Comparison of ENCODE assay signal across 8 cellular contexts in the genomic region with DNA sequence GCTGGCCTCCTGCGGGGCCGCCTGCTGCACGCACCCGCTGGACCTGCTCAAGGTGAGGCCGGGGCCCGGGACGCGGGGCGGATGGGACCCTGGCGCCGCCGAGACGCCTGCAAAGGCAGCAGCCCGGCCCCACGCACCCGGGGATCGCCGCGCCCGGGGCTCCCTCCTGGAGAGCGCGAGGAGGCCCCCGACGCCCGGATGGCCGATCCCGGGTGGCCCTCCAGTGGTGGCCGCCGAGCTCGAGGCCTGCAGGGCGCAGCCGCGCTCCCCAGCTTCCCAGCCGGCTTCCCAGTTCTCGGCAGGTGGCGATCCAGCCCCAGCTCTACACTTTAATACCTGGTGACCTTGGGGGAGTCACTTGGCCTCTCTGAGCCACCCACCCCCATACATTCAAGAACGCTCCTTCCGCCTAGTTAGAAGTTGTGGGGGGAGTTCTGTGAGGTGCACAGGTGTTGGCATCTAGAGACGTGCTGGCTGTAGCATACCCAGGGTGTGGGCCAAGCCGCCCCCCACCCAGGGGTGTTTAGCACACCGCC. TPM values are rescaled to one million over a fixed set of nuclear protein-coding genes. Genes with fewer than 3 reads are reported as not detected.
DNase-seq lines count a peak whose midpoint lies in the region; ATAC-seq and TF ChIP-seq lines count a peak whose summit lies in the region.

No MANE protein-coding gene starts in this region.

- peaks cover 7 to 23% (median 19%) of the 10 kb centered on the region in 4 donors for H3K4me1 Mint-ChIP-seq in naive thymus-derived CD8-positive, alpha-beta T cell

- peak; percentile 2 for ATAC-seq in HG02571 (IDR thresholded peaks at IDR 0.05; ENCODE audit: unreplicated experiment)
- peak in 1 of 2 donors; percentile 4 for ATAC-seq in naive thymus-derived CD8-positive, alpha-beta T cell

- CTCF ChIA-PET in RWPE1 (lab: Yijun Ruan, JAX), result interaction anchor here (0.7 to 0.9 kb wide), 3 partner anchors 37 to 205 kb away, joined by 3 to 5 read pairs (median 3); no protein-coding TSS in a partner anchor

- no peaks in the 10 kb centered on the region for H3K36me3 Mint-ChIP-seq in naive thymus-derived CD8-positive, alpha-beta T cell

- POLR2A ChIA-PET in RWPE1 (lab: Yijun Ruan, JAX; ENCODE audit: low non-redundant PET), result interaction anchor here (0.8 kb wide), 1 partner anchor 161 kb away, joined by 3 read pairs; the partner anchor contains the start of gene FAAP100
- POLR2A ChIA-PET in naive thymus-derived CD8-positive, alpha-beta T cell (lab: Charles Lee), result interaction anchor here (3.7 to 5.6 kb wide), 2 partner anchors 9 to 29 kb away, joined by 26 to 29 read pairs; partner anchors contain the start of genes ARL16, HGS and MRPL12

- peak; percentile 47 for DNase-seq in activated CD4-positive, alpha-beta T cell treated with anti-CD3 and anti-CD28 coated beads for 48 hours
- DNase-seq in activated CD4-positive, alpha-beta T cell treated with anti-CD3 and anti-CD28 coated beads, Interleukin-2, amount 50 U/mL, for 4 hours, result no peak
- DNase-seq in RWPE1 (ENCODE audit: low spot score), result no peak
- no peak for DNase-seq in epithelial cell of prostate (ENCODE audit: low read depth, low spot score)
- no peak for DNase-seq in naive thymus-derived CD8-positive, alpha-beta T cell
- DNase-seq in CD1c-positive myeloid dendritic cell (ENCODE audit: extremely low spot score), result no peak
- DNase-seq in midbrain (lab: John Stamatoyannopoulos, UW), result no peak

- H3K4me3 Mint-ChIP-seq in naive thymus-derived CD8-positive, alpha-beta T cell, result peak overlapping the region; percentile 73 to 90 (median 86)

- TF ChIP-seq CTCF in RWPE1 (conservative IDR thresholded peaks at IDR 0.05; ENCODE audit: low read depth), result peak; percentile 46

- peak overlapping the region in 5 of 10 donors; percentile 34 to 80 (median 75) for H3K27ac Mint-ChIP-seq in naive thymus-derived CD8-positive, alpha-beta T cell

- peak overlapping the region; percentile 89 for H3K27ac ChIP-seq in RWPE1
- peak overlapping the region; percentile 64 for H3K27ac ChIP-seq in epithelial cell of prostate

- no peaks in the 10 kb centered on the region for H3K27me3 Mint-ChIP-seq in naive thymus-derived CD8-positive, alpha-beta T cell

- no peaks in the 10 kb centered on the region for H3K9me3 Mint-ChIP-seq in naive thymus-derived CD8-positive, alpha-beta T cell

RNA-seq across cellular contexts. Expression of gene SLC25A10, which starts 0.5 kb away (rescaled TPM):
- total RNA-seq in naive thymus-derived CD8-positive, alpha-beta T cell, result 1 to 10 TPM; 6.0 to 6.1 TPM
- polyA plus RNA-seq in naive thymus-derived CD8-positive, alpha-beta T cell, result 1 to 10 TPM; 2.3 to 4.4 (median 2.3) TPM

RNA-seq across cellular contexts. Expression of gene MRPL12, which starts 9.4 kb away (rescaled TPM):
- 10 to 100 TPM; 23.8 to 25.9 TPM for total RNA-seq in naive thymus-derived CD8-positive, alpha-beta T cell
- polyA plus RNA-seq in naive thymus-derived CD8-positive, alpha-beta T cell, result 10 to 100 TPM; 48.0 to 60.2 (median 48.0) TPM

RNA-seq across cellular contexts. Expression of gene HGS, which starts 28.7 kb away (rescaled TPM):
- 100 to 1,000 TPM; 151 to 154 TPM for total RNA-seq in naive thymus-derived CD8-positive, alpha-beta T cell
- 10 to 100 TPM; 15.4 to 31.1 (median 21.7) TPM for polyA plus RNA-seq in naive thymus-derived CD8-positive, alpha-beta T cell

RNA-seq across cellular contexts. Expression of gene ARL16, which starts 28.9 kb away (rescaled TPM):
- total RNA-seq in naive thymus-derived CD8-positive, alpha-beta T cell, result 10 to 100 TPM; 23.4 to 26.8 TPM
- 10 to 100 TPM; 26.0 to 39.3 (median 32.9) TPM for polyA plus RNA-seq in naive thymus-derived CD8-positive, alpha-beta T cell

RNA-seq across cellular contexts. Expression of gene CCDC137, which starts 46.0 kb away (rescaled TPM):
- 10 to 100 TPM; 23.5 to 30.2 TPM for total RNA-seq in naive thymus-derived CD8-positive, alpha-beta T cell
- 10 to 100 TPM; 11.0 to 23.9 (median 11.1) TPM for polyA plus RNA-seq in naive thymus-derived CD8-positive, alpha-beta T cell
